ENCODE assay signal across 20 cellular contexts in the genomic region with DNA sequence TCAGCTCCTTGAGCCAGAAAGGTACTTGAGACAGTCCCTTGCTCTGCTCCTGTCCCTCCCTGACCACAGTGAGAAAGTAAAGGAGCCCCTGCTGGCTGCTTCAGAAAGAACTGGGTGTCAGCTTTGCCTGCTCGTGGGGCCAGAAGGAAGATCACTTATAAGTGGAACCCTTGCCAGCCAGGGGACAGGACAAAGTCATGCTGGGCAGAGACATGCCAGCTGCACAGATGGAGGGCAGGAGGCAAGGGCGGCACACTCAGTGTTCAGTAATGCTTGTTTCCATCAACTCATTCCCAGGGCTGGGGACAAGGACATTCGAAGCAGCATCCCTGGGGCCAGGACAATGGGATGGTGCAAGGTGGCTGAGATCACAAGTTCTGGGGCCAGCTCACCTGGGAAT.
"Had no signal": no experiment of that assay in that cellular context is flagged by ENCODE, and none has a peak within 500 bp of the region (broad histone marks: within the 10 kb centered on the region; RNA-seq: fewer than 3 reads in every experiment).

No MANE protein-coding gene starts in this region.

- H3K4me1 ChIP-seq: esophagus squamous epithelium, gastroesophageal sphincter, stomach, transverse colon had no signal

- ATAC-seq: gastroesophageal sphincter; left colon; naive thymus-derived CD8-positive, alpha-beta T cell had no signal

- H3K4me2 ChIP-seq: hepatocyte had no signal

- H3K27me3 Mint-ChIP-seq: dendritic cell treated with granulocyte-macrophage colony-stimulating factor and Interleukin-4, amounts not matched to agents 40 ng/mL and 50 ng/mL, for 4 days; naive thymus-derived CD8-positive, alpha-beta T cell had no signal

- DNase-seq: central memory CD4-positive, alpha-beta T cell; esophagus squamous epithelium; foreskin fibroblast; glutamatergic neuron; kidney; left colon; mammary epithelial cell; naive thymus-derived CD8-positive, alpha-beta T cell; posterior cingulate gyrus; small intestine; stimulated activated CD4-positive, alpha-beta T cell treated with anti-CD3 and anti-CD28 coated beads, Interleukin-12 subunit alpha, Interleukin-12 subunit beta, amount 100 ng/mL, for 4 hours; stimulated activated CD8-positive, alpha-beta memory T cell treated with anti-CD3 and anti-CD28 coated beads, Interleukin-4, amount 100 ng/mL, for 48 hours; stimulated activated naive CD4-positive, alpha-beta T cell; stomach; substantia nigra; transverse colon had no signal

- H3K27ac Mint-ChIP-seq: dendritic cell treated with granulocyte-macrophage colony-stimulating factor and Interleukin-4, amounts not matched to agents 40 ng/mL and 50 ng/mL, for 4 days had no signal

- H3K4me3 ChIP-seq: esophagus squamous epithelium, gastroesophageal sphincter, hepatocyte, stomach, thoracic aorta, transverse colon had no signal

- H3K79me2 ChIP-seq: hepatocyte had no signal

- H3K36me3 ChIP-seq: transverse colon had no signal

- H2AFZ ChIP-seq: hepatocyte had no signal

- H3K4me3 Mint-ChIP-seq: dendritic cell treated with granulocyte-macrophage colony-stimulating factor and Interleukin-4, amounts not matched to agents 40 ng/mL and 50 ng/mL, for 4 days; naive thymus-derived CD8-positive, alpha-beta T cell had no signal

- H3K9me3 ChIP-seq: gastroesophageal sphincter, thoracic aorta had no signal

- H3K27me3 ChIP-seq: esophagus squamous epithelium, gastroesophageal sphincter, hepatocyte, stomach, transverse colon had no signal

- H3K27ac ChIP-seq: esophagus squamous epithelium, gastroesophageal sphincter, hepatocyte, stomach, thoracic aorta, transverse colon had no signal
